In genomic region chrX:24005028-24005427, GRCh38 we compare ENCODE assay signal across 20 cellular contexts. TPM values are rescaled to one million over a fixed set of nuclear protein-coding genes. Genes with fewer than 3 reads are reported as not detected.
DNase-seq lines count a peak whose midpoint lies in the region; ATAC-seq and TF ChIP-seq lines count a peak whose summit lies in the region.
"Had no signal": no experiment of that assay in that cellular context is flagged by ENCODE, and none has a peak within 500 bp of the region (broad histone marks: within the 10 kb centered on the region; RNA-seq: fewer than 3 reads in every experiment).

No MANE protein-coding gene starts in this region.

- H3K9me3 Mint-ChIP-seq in activated naive CD8-positive, alpha-beta T cell treated with anti-CD3 and anti-CD28 coated beads, Interleukin-2, amount 50 U/mL, for 24 hours = no peaks in the 10 kb centered on the region
- no peaks in the 10 kb centered on the region for H3K9me3 Mint-ChIP-seq in natural killer cell
- H3K9me3 Mint-ChIP-seq: activated T-cell treated with anti-CD3 and anti-CD28 coated beads, Interleukin-2, amount 50 U/mL, for 24 hours; dendritic cell treated with granulocyte-macrophage colony-stimulating factor and Interleukin-4, amounts not matched to agents 40 ng/mL and 50 ng/mL, for 4 days had no signal

- peak overlapping the region; percentile 47 for H3K27ac Mint-ChIP-seq in activated naive CD8-positive, alpha-beta T cell treated with anti-CD3 and anti-CD28 coated beads, Interleukin-2, amount 50 U/mL, for 24 hours
- no peak overlapping the region for H3K27ac Mint-ChIP-seq in natural killer cell
- H3K27ac Mint-ChIP-seq: activated T-cell treated with anti-CD3 and anti-CD28 coated beads, Interleukin-2, amount 50 U/mL, for 24 hours; dendritic cell treated with granulocyte-macrophage colony-stimulating factor and Interleukin-4, amounts not matched to agents 40 ng/mL and 50 ng/mL, for 4 days had no signal

- intact Hi-C loops in natural killer cell (cut with micrococcal nuclease) = no loop called here

- ATAC-seq in GM18867 (IDR thresholded peaks at IDR 0.05; ENCODE audit: unreplicated experiment) (peak; percentile 73), GM21390 (IDR thresholded peaks at IDR 0.05; ENCODE audit: unreplicated experiment) (peak; percentile 58), HG03159 (IDR thresholded peaks at IDR 0.05; ENCODE audit: unreplicated experiment) (peak; percentile 38), natural killer cell (no peak)
- ATAC-seq in activated naive CD8-positive, alpha-beta T cell treated with anti-CD3 and anti-CD28 coated beads, Interleukin-2, amount 50 U/mL, for 24 hours = no peak
- ATAC-seq: foreskin keratinocyte had no signal

- no peak for DNase-seq in activated naive CD8-positive, alpha-beta T cell treated with anti-CD3 and anti-CD28 coated beads, Interleukin-2, amount 50 U/mL, for 24 hours
- DNase-seq in natural killer cell (no peak), SIG-M5 treated with dmso at 0.1 percent for 504 hours (lab: John Stamatoyannopoulos, UW; ENCODE audit: unreplicated experiment) (no peak), NCI-H2081 treated with DMSO at 0.1 percent for 48 hours (lab: John Stamatoyannopoulos, UW) (no peak)
- DNase-seq: activated CD4-positive, alpha-beta T cell treated with anti-CD3 and anti-CD28 coated beads for 4 hours; activated T-cell treated with anti-CD3 and anti-CD28 coated beads, Interleukin-2, amount 50 U/mL, for 24 hours; foreskin keratinocyte; GF-D8; GOT3; hypothalamus; IMR-90; MV-4-11; NCI-H2029 treated with DMSO at 0.1 percent for 48 hours; NCI-H524 treated with DMSO at 0.1 percent for 48 hours; OCI-M1; transverse colon had no signal

- TF ChIP-seq CTCF in natural killer cell (IDR thresholded peaks at IDR 0.05) = no peak

- no peak overlapping the region for H3K4me3 Mint-ChIP-seq in activated naive CD8-positive, alpha-beta T cell treated with anti-CD3 and anti-CD28 coated beads, Interleukin-2, amount 50 U/mL, for 24 hours
- no peak overlapping the region for H3K4me3 Mint-ChIP-seq in natural killer cell
- H3K4me3 Mint-ChIP-seq: activated T-cell treated with anti-CD3 and anti-CD28 coated beads, Interleukin-2, amount 50 U/mL, for 24 hours; dendritic cell treated with granulocyte-macrophage colony-stimulating factor and Interleukin-4, amounts not matched to agents 40 ng/mL and 50 ng/mL, for 4 days had no signal

- H3K36me3 Mint-ChIP-seq in activated naive CD8-positive, alpha-beta T cell treated with anti-CD3 and anti-CD28 coated beads, Interleukin-2, amount 50 U/mL, for 24 hours (ENCODE audit: low read depth) = peaks cover 19% of the 10 kb centered on the region
- no peaks in the 10 kb centered on the region for H3K36me3 Mint-ChIP-seq in natural killer cell

- H3K27me3 Mint-ChIP-seq in activated naive CD8-positive, alpha-beta T cell treated with anti-CD3 and anti-CD28 coated beads, Interleukin-2, amount 50 U/mL, for 24 hours = no peaks in the 10 kb centered on the region
- no peaks in the 10 kb centered on the region for H3K27me3 Mint-ChIP-seq in natural killer cell (ENCODE audit: low read depth in 2 of 2)
- H3K27me3 Mint-ChIP-seq: dendritic cell treated with granulocyte-macrophage colony-stimulating factor and Interleukin-4, amounts not matched to agents 40 ng/mL and 50 ng/mL, for 4 days had no signal

- H3K4me1 Mint-ChIP-seq in activated naive CD8-positive, alpha-beta T cell treated with anti-CD3 and anti-CD28 coated beads, Interleukin-2, amount 50 U/mL, for 24 hours = peaks cover 23% of the 10 kb centered on the region
- peaks cover 0 to 17% of the 10 kb centered on the region in 2 donors for H3K4me1 Mint-ChIP-seq in natural killer cell

RNA-seq across cellular contexts. Expression of gene KLHL15, which starts 22.0 kb away (rescaled TPM):
- total RNA-seq in natural killer cell = 10 to 100 TPM; 17.5 to 29.2 (median 18.6) TPM

RNA-seq across cellular contexts. Expression of gene EIF2S3, which starts 49.7 kb away (rescaled TPM):
- total RNA-seq in natural killer cell = 100 to 1,000 TPM; 124 to 199 (median 132) TPM

Comparison
In these comparisons a context has a peak if more than half of its experiments do, and no peak if none do; other contexts are left out.
1. ATAC-seq: peak in GM18867 (single experiment), GM21390 (single experiment) and HG03159 (single experiment); none in activated naive CD8-positive, alpha-beta T cell treated with anti-CD3 and anti-CD28 coated beads, Interleukin-2, amount 50 U/mL, for 24 hours (single experiment) and natural killer cell (0 of 3).